Comparison of ENCODE assay signal across 9 cellular contexts in genomic region chr16:72938426-72939164, GRCh38.
DNase-seq lines count a peak whose midpoint lies in the region; ATAC-seq, FAIRE-seq and TF ChIP-seq lines count a peak whose summit lies in the region.
"Had no signal": no experiment of that assay in that cellular context is flagged by ENCODE, and none has a peak within 500 bp of the region (broad histone marks: within the 10 kb centered on the region; RNA-seq: fewer than 3 reads in every experiment).

No MANE protein-coding gene starts in this region.

- peak overlapping the region; percentile 3 to 97 (median 87) for H3K27ac Mint-ChIP-seq in nephron
- no peak overlapping the region for H3K27ac Mint-ChIP-seq in activated T-helper 1 cell treated with anti-CD3 and anti-CD28 coated beads, Interleukin-12 subunit alpha, Interleukin-12 subunit beta, Interleukin-2, Interleukin-4 antibody, amounts not matched to agents 30 ng/mL and 10 ng/mL and 1 ng/mL, durations not matched to agents 14 hours and 24 hours and 36 hours
- H3K27ac Mint-ChIP-seq: activated naive CD8-positive, alpha-beta T cell had no signal

- in situ Hi-C loops in HepG2 (cut with HindIII; ENCODE audit: extremely low pct_ligation_motif_present, low pct_unique_long_range_greater_than_20kb): no loop called here
- in situ Hi-C loops in HAP-1 (cut with MboI; ENCODE audit: low sequenced_read_pairs): no loop called here

- no TSS peak for BruUV-seq in HepG2 (replicated peaks; lab: Mats Ljungman, UMichigan)

- peaks cover 47% of the 10 kb centered on the region for H3K4me1 Mint-ChIP-seq in nephron
- H3K4me1 Mint-ChIP-seq in activated T-helper 1 cell treated with anti-CD3 and anti-CD28 coated beads, Interleukin-12 subunit alpha, Interleukin-12 subunit beta, Interleukin-2, Interleukin-4 antibody, amounts not matched to agents 30 ng/mL and 10 ng/mL and 1 ng/mL, durations not matched to agents 14 hours and 24 hours and 36 hours (ENCODE audit: low read depth): no peaks in the 10 kb centered on the region

- H3K36me3 ChIP-seq in liver (ENCODE audit: control insufficient read depth in 4 of 4, insufficient read depth in 3 of 4, low read depth in 1 of 4, low read length in 3 of 4): peaks cover 0 to 2% (median 0%) of the 10 kb centered on the region in 4 donors
- peaks cover 2 to 28% of the 10 kb centered on the region in 2 experiments; a peak in 4 of 5 replicates for H3K36me3 ChIP-seq in HepG2 (replicated peaks in 1 of 2; ENCODE audit: control insufficient read depth in 1 of 2, insufficient read depth in 2 of 2, low read length in 2 of 2)
- no peaks in the 10 kb centered on the region; the same call in 1 of the 2 replicates for H3K36me3 ChIP-seq in HAP-1 (replicated peaks)

- H3K9me3 ChIP-seq in liver (ENCODE audit: control insufficient read depth in 4 of 4, low read length in 3 of 4) (no peaks in the 10 kb centered on the region), HepG2 (ENCODE audit: low read length) (no peaks in the 10 kb centered on the region), HAP-1 (no peaks in the 10 kb centered on the region)

- peaks cover 3% of the 10 kb centered on the region; the same call in 1 of the 2 replicates for H4K20me1 ChIP-seq in HepG2 (ENCODE audit: insufficient read depth, low read length)

- H2AFZ ChIP-seq in HepG2 (ENCODE audit: low read length): no peak overlapping the region

- no peak overlapping the region for H3K4me2 ChIP-seq in HepG2 (ENCODE audit: low read depth, low read length)

- H3K4me3 Mint-ChIP-seq in nephron: peak overlapping the region in 1 of 3 experiments; percentile 34
- H3K4me3 Mint-ChIP-seq in activated T-helper 1 cell treated with anti-CD3 and anti-CD28 coated beads, Interleukin-12 subunit alpha, Interleukin-12 subunit beta, Interleukin-2, Interleukin-4 antibody, amounts not matched to agents 30 ng/mL and 10 ng/mL and 1 ng/mL, durations not matched to agents 14 hours and 24 hours and 36 hours: no peak overlapping the region
- H3K4me3 Mint-ChIP-seq: activated naive CD8-positive, alpha-beta T cell had no signal

- ATAC-seq in HepG2: no peak

- no peaks in the 10 kb centered on the region for H3K9me3 Mint-ChIP-seq in nephron
- no peaks in the 10 kb centered on the region for H3K9me3 Mint-ChIP-seq in activated T-helper 1 cell treated with anti-CD3 and anti-CD28 coated beads, Interleukin-12 subunit alpha, Interleukin-12 subunit beta, Interleukin-2, Interleukin-4 antibody, amounts not matched to agents 30 ng/mL and 10 ng/mL and 1 ng/mL, durations not matched to agents 14 hours and 24 hours and 36 hours

- peak in 1 of 2 donors; percentile 28 for TF ChIP-seq RAD21 in liver (IDR thresholded peaks at IDR 0.05)
- TF ChIP-seq RAD21 in HepG2 (CRISPR knock-in tag; IDR thresholded peaks at IDR 0.05): no peak

- DNase-seq in HepG2 (ENCODE audit: low spot score) (no peak), fibroblast of gingiva (ENCODE audit: low read depth) (peak; percentile 86), erythroblast (lab: John Stamatoyannopoulos, UW) (no peak), activated gamma-delta T cell (lab: John Stamatoyannopoulos, UW) (no peak), HAP-1 (ENCODE audit: low spot score in 2 of 2) (no peak)
- DNase-seq in activated T-helper 1 cell treated with anti-CD3 and anti-CD28 coated beads, Interleukin-12 subunit alpha, Interleukin-12 subunit beta, Interleukin-2, Interleukin-4 antibody, amounts not matched to agents 30 ng/mL and 10 ng/mL and 1 ng/mL, durations not matched to agents 14 hours and 24 hours and 36 hours (ENCODE audit: low spot score): no peak

- peaks cover 0 to 13% (median 6%) of the 10 kb centered on the region in 4 donors for H3K4me1 ChIP-seq in liver (ENCODE audit: control insufficient read depth in 4 of 4, insufficient read depth in 4 of 4, low read length in 3 of 4)
- peaks cover 69% of the 10 kb centered on the region for H3K4me1 ChIP-seq in HepG2 (ENCODE audit: insufficient read depth, low read length)
- peaks cover 14% of the 10 kb centered on the region for H3K4me1 ChIP-seq in HAP-1

- no peak for TF ChIP-seq POLR2A in HepG2 (IDR thresholded peaks at IDR 0.05; ENCODE audit: insufficient read depth in 1 of 2, low read depth in 2 of 2, low read length in 2 of 2)
- no peak for TF ChIP-seq POLR2A in erythroblast (IDR thresholded peaks at IDR 0.05; ENCODE audit: low read length)

- POLR2A ChIA-PET in HepG2 (lab: Yijun Ruan, JAX): interaction anchor here (0.6 to 1.1 kb wide), 2 partner anchors 9 to 16 kb away, joined by 3 read pairs; no protein-coding TSS in a partner anchor

- no peaks in the 10 kb centered on the region for H3K27me3 Mint-ChIP-seq in nephron (ENCODE audit: low read depth)
- peaks cover 3% of the 10 kb centered on the region for H3K27me3 Mint-ChIP-seq in activated T-helper 1 cell treated with anti-CD3 and anti-CD28 coated beads, Interleukin-12 subunit alpha, Interleukin-12 subunit beta, Interleukin-2, Interleukin-4 antibody, amounts not matched to agents 30 ng/mL and 10 ng/mL and 1 ng/mL, durations not matched to agents 14 hours and 24 hours and 36 hours (ENCODE audit: insufficient read depth)
- H3K27me3 Mint-ChIP-seq: activated naive CD8-positive, alpha-beta T cell had no signal

- H3K36me3 Mint-ChIP-seq in nephron (ENCODE audit: low read depth): peaks cover 12% of the 10 kb centered on the region
- H3K36me3 Mint-ChIP-seq in activated T-helper 1 cell treated with anti-CD3 and anti-CD28 coated beads, Interleukin-12 subunit alpha, Interleukin-12 subunit beta, Interleukin-2, Interleukin-4 antibody, amounts not matched to agents 30 ng/mL and 10 ng/mL and 1 ng/mL, durations not matched to agents 14 hours and 24 hours and 36 hours (ENCODE audit: low read depth): no peaks in the 10 kb centered on the region
- H3K36me3 Mint-ChIP-seq: activated naive CD8-positive, alpha-beta T cell had no signal

- H3K27me3 ChIP-seq in liver (ENCODE audit: control insufficient read depth in 4 of 4, insufficient read depth in 4 of 4, low read length in 3 of 4) (no peaks in the 10 kb centered on the region), HepG2 (ENCODE audit: control insufficient read depth in 1 of 2, insufficient read depth in 2 of 2, low read length in 2 of 2) (no peaks in the 10 kb centered on the region), HAP-1 (ENCODE audit: low read depth) (no peaks in the 10 kb centered on the region)

- no peak for FAIRE-seq in HepG2 (lab: Jason Lieb, UNC)

- 76% methylated on average over 19 of the region's 19 CpGs for WGBS in liver
- WGBS in HepG2 (ENCODE audit: low lambda C conversion rate): 96% methylated on average over 19 of the region's 19 CpGs

- intact Hi-C loops in HepG2 (cut with micrococcal nuclease; ENCODE audit: unreplicated experiment): no loop called here
- intact Hi-C loops in activated T-helper 1 cell treated with anti-CD3 and anti-CD28 coated beads, Interleukin-12 subunit alpha, Interleukin-12 subunit beta, Interleukin-2, Interleukin-4 antibody, amounts not matched to agents 30 ng/mL and 10 ng/mL and 1 ng/mL, durations not matched to agents 14 hours and 24 hours and 36 hours (cut with micrococcal nuclease): no loop called here

- CTCF ChIA-PET in HepG2 (lab: Yijun Ruan, JAX; ENCODE audit: low intra/inter-chr PET ratio, low total read pairs): no interaction called here

- peaks cover 77% of the 10 kb centered on the region for H3K79me2 ChIP-seq in HepG2 (ENCODE audit: insufficient read depth, low read length)

- TF ChIP-seq EP300 in HepG2 (IDR thresholded peaks at IDR 0.05; ENCODE audit: low read depth in 2 of 2, low read length in 2 of 2) (no peak), HepG2 (CRISPR knock-in tag; IDR thresholded peaks at IDR 0.05; ENCODE audit: borderline replicate concordance) (no peak)

- H3K27ac ChIP-seq in liver (ENCODE audit: low read depth in 1 of 2, low read length in 2 of 2): peak overlapping the region; percentile 55 to 56
- H3K27ac ChIP-seq in HepG2 (ENCODE audit: extremely low read length, insufficient read depth, low read length): no peak overlapping the region

- no peak overlapping the region for H3K9ac ChIP-seq in liver (ENCODE audit: low read depth in 1 of 2, low read length in 2 of 2)
- H3K9ac ChIP-seq in HepG2 (ENCODE audit: insufficient read depth, low read depth, low read length): no peak overlapping the region

- H3K4me3 ChIP-seq in liver (ENCODE audit: low read depth in 1 of 3, low read length in 3 of 3): no peak overlapping the region
- no peak overlapping the region for H3K4me3 ChIP-seq in HepG2 (replicated peaks in 1 of 3; ENCODE audit: insufficient read depth in 1 of 3, low read depth in 2 of 3, low read length in 3 of 3)
- H3K4me3 ChIP-seq in HAP-1: no peak overlapping the region

- TF ChIP-seq CTCF in liver (IDR thresholded peaks at IDR 0.05; ENCODE audit: low read depth, low read length, missing input control): no peak
- no peak for TF ChIP-seq CTCF in HepG2 (CRISPR knock-in tag; IDR thresholded peaks at IDR 0.05)
- no peak for TF ChIP-seq CTCF in nephron (IDR thresholded peaks at IDR 0.05; ENCODE audit: unreplicated experiment in 3 of 3)

TF ChIP-seq in liver, 16 proteins besides CTCF, POLR2A, EP300 and RAD21:
- no peak for TF ChIP-seq TAF1 (conservative IDR thresholded peaks at IDR 0.05)
- TF ChIP-seq NR2F2 (IDR thresholded peaks at IDR 0.05): peak; percentile 77
- peak in 1 of 2 donors; percentile 25 for TF ChIP-seq JUND (IDR thresholded peaks at IDR 0.05)

TF ChIP-seq in HepG2, 621 proteins besides CTCF, POLR2A, EP300 and RAD21 (continues in another document):
- TF ChIP-seq E2F5 (CRISPR knock-in tag; conservative IDR thresholded peaks at IDR 0.05) (no peak), ZNF570 (CRISPR knock-in tag; IDR thresholded peaks at IDR 0.05; ENCODE audit: borderline replicate concordance) (no peak), CCDC6 (CRISPR knock-in tag; IDR thresholded peaks at IDR 0.05) (no peak), ELK4 (CRISPR knock-in tag; IDR thresholded peaks at IDR 0.05; ENCODE audit: borderline replicate concordance) (no peak), DMAP1 (CRISPR knock-in tag; IDR thresholded peaks at IDR 0.05) (no peak), HDAC6 (IDR thresholded peaks at IDR 0.05; ENCODE audit: low read depth, low read length) (no peak), SNRNP70 (IDR thresholded peaks at IDR 0.05; ENCODE audit: low read depth, low read length) (no peak)
